Comparison of ENCODE assay signal across 8 cellular contexts in the genomic region with DNA sequence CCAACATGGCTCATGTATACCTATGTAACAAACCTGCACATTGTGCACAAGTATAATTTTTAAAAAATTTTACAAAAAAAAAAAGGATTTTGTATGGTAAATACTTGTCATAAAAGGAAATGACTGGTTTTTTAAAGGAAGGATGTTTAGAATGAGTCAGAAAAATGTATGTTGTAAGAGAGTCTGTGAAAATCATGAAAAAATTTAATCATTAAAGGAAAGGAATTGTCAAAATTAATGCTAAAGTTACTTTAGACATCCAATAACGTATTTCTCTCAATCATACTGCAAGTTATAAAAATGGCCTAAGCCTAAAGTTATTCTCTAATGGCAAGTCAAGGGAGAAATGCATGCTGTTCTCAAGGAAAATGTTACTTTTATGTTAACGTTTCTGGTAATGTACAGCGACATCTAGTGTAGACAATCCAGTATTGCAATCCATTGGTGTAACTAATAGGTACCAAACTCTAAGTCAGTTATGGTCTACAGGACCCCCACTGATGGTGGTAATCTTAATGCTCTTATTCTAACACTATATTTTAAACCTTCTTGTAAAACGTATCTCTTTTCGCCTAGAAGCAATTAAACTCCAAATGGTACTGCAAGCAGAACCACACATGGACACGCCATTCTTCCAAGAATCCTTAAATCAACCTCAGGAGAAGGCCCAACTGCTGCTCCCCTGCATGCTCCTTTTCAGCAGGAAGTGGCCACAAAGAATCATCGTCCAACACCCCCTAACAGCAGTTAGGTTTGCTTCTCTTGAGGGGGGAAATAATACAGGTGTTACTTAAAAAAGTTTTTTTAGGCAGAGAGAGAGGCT.
DNase-seq lines count a peak whose midpoint lies in the region; ATAC-seq lines count a peak whose summit lies in the region.

No MANE protein-coding gene starts in this region.

- ATAC-seq in HG03460 (IDR thresholded peaks at IDR 0.05; ENCODE audit: unreplicated experiment) (no peak), HG02884 (IDR thresholded peaks at IDR 0.05; ENCODE audit: unreplicated experiment) (no peak)

- DNase-seq in COLO829 (ENCODE audit: low spot score) (peak; percentile 58), HCEC 1CT (peak; percentile 76), NCI-H748 treated with DMSO at 0.1 percent for 48 hours (lab: John Stamatoyannopoulos, UW) (peak; percentile 28), medulla oblongata (ENCODE audit: extremely low spot score) (peak; percentile 59), amygdala (lab: John Stamatoyannopoulos, UW) (no peak)
- DNase-seq in central memory CD4-positive, alpha-beta T cell = peak; percentile 31

Comparison
In these comparisons a context has a peak if more than half of its experiments do, and no peak if none do; other contexts are left out.
1. DNase-seq: peak in COLO829 (single experiment), HCEC 1CT (single experiment), NCI-H748 treated with DMSO at 0.1 percent for 48 hours (single experiment), central memory CD4-positive, alpha-beta T cell (single experiment) and medulla oblongata (single experiment); none in amygdala (0 of 56).